In the genomic region with DNA sequence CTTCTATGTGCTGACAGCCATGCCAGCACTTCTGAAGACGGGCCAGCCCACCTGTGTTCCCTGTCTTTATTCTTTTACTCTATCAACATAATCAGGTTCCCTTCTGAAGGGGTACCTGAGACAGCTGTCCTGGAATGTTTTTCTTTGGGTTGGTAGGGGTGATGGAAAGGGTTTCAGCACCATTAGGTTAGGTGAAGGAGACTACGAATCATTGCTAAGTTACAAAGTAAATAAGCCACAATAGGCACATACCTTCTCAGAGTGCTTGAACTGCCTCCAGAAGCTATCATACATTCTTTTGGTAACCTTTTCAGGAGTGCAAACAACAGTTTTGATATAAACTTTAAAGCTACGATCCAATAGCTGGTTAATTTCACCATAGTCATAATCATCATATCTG, we compare ENCODE assay signal across 16 cellular contexts.
"Had no signal": no experiment of that assay in that cellular context is flagged by ENCODE, and none has a peak within 500 bp of the region (broad histone marks: within the 10 kb centered on the region; RNA-seq: fewer than 3 reads in every experiment).

No MANE protein-coding gene starts in this region.

- DNase-seq: activated CD4-positive, alpha-beta T cell treated with anti-CD3 and anti-CD28 coated beads for 1 hour; activated CD4-positive, alpha-beta T cell treated with anti-CD3 and anti-CD28 coated beads, Interleukin-2, amount 50 U/mL, for 48 hours; activated effector memory CD4-positive, alpha-beta T cell treated with anti-CD3 and anti-CD28 coated beads, Interleukin-2, amount 50 U/mL, for 16 hours; activated naive CD8-positive, alpha-beta T cell treated with anti-CD3 and anti-CD28 coated beads, Interleukin-2, amount 10 ng/mL, durations not matched to agents 7 days and 5 days; activated T-cell treated with anti-CD3 and anti-CD28 coated beads, Interleukin-2, amount 50 U/mL, for 4 hours; anterior cingulate cortex; esophagus squamous epithelium; foreskin fibroblast; mammary epithelial cell; mucosa of descending colon; occipital lobe; stimulated activated CD4-positive, alpha-beta T cell treated with anti-CD3 and anti-CD28 coated beads, Interleukin-15, amount 100 ng/mL, for 24 hours; stimulated activated CD4-positive, alpha-beta T cell treated with anti-CD3 and anti-CD28 coated beads, Interleukin-4, amount 100 ng/mL, for 4 hours; stimulated activated naive CD8-positive, alpha-beta T cell treated with anti-CD3 and anti-CD28 coated beads, Interleukin-15, amount 100 ng/mL, for 72 hours had no signal

- H3K9me3 ChIP-seq: esophagus squamous epithelium, mucosa of descending colon had no signal

- H3K27ac Mint-ChIP-seq: activated naive CD8-positive, alpha-beta T cell treated with anti-CD3 and anti-CD28 coated beads, Interleukin-2, amount 10 ng/mL, durations not matched to agents 7 days and 5 days; stimulated activated naive CD8-positive, alpha-beta T cell treated with anti-CD3 and anti-CD28 coated beads, Interleukin-15, amount 100 ng/mL, for 72 hours; T-helper 2 cell treated with Interferon-gamma antibody and Interleukin-4, amounts not matched to agents 5 μg/mL and 100 μg/mL, for 36 hours had no signal

- ATAC-seq: activated T-cell treated with anti-CD3 and anti-CD28 coated beads, Interleukin-2, amount 50 U/mL, for 4 hours; mucosa of descending colon; stimulated activated naive CD8-positive, alpha-beta T cell treated with anti-CD3 and anti-CD28 coated beads, Interleukin-15, amount 100 ng/mL, for 72 hours had no signal

- H3K4me1 ChIP-seq: esophagus squamous epithelium had no signal

- H3K27me3 Mint-ChIP-seq: activated naive CD8-positive, alpha-beta T cell treated with anti-CD3 and anti-CD28 coated beads, Interleukin-2, amount 10 ng/mL, durations not matched to agents 7 days and 5 days; stimulated activated naive CD8-positive, alpha-beta T cell treated with anti-CD3 and anti-CD28 coated beads, Interleukin-15, amount 100 ng/mL, for 72 hours had no signal

- H3K4me3 ChIP-seq: esophagus squamous epithelium, mucosa of descending colon had no signal

- H3K27ac ChIP-seq: esophagus squamous epithelium had no signal

- H3K4me1 Mint-ChIP-seq: nephron; stimulated activated naive CD8-positive, alpha-beta T cell treated with anti-CD3 and anti-CD28 coated beads, Interleukin-15, amount 100 ng/mL, for 72 hours had no signal

- H3K27me3 ChIP-seq: esophagus squamous epithelium had no signal

- H3K9me3 Mint-ChIP-seq: activated naive CD8-positive, alpha-beta T cell treated with anti-CD3 and anti-CD28 coated beads, Interleukin-2, amount 10 ng/mL, durations not matched to agents 7 days and 5 days; activated T-cell treated with anti-CD3 and anti-CD28 coated beads, Interleukin-2, amount 50 U/mL, for 4 hours; stimulated activated naive CD8-positive, alpha-beta T cell treated with anti-CD3 and anti-CD28 coated beads, Interleukin-15, amount 100 ng/mL, for 72 hours; T-helper 2 cell treated with Interferon-gamma antibody and Interleukin-4, amounts not matched to agents 5 μg/mL and 100 μg/mL, for 36 hours had no signal

- H3K4me3 Mint-ChIP-seq: activated naive CD8-positive, alpha-beta T cell treated with anti-CD3 and anti-CD28 coated beads, Interleukin-2, amount 10 ng/mL, durations not matched to agents 7 days and 5 days; activated T-cell treated with anti-CD3 and anti-CD28 coated beads, Interleukin-2, amount 50 U/mL, for 4 hours; nephron; stimulated activated naive CD8-positive, alpha-beta T cell treated with anti-CD3 and anti-CD28 coated beads, Interleukin-15, amount 100 ng/mL, for 72 hours; T-helper 2 cell treated with Interferon-gamma antibody and Interleukin-4, amounts not matched to agents 5 μg/mL and 100 μg/mL, for 36 hours had no signal
